In the genomic region with DNA sequence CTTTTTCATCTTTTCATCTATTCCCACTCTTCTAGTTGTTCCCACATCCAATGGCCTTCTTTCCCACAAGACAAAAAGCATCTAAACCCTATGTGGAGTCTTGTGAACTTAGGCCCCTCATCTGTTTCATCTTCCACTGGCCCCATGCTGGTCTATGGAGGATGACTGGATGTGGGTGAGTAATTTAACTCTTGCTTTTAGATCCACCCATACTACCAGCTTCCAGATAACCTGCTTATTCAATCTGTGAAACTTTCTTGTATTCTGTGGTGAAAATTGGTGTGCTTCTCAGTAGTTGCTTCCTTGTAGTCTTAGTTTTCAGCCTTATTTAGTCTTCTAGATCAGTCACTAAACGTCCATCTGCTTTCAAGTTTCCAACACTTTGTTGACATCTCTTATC, we compare ENCODE assay signal across 8 cellular contexts.
"Had no signal": no experiment of that assay in that cellular context is flagged by ENCODE, and none has a peak within 500 bp of the region (broad histone marks: within the 10 kb centered on the region; RNA-seq: fewer than 3 reads in every experiment).

No MANE protein-coding gene starts in this region.

- ATAC-seq: GM12878 had no signal

- FAIRE-seq: G401.6, GM12878, GM12891, GM12892, GM18507, GM19239 had no signal

- DNase-seq: GDM1, GF-D8 had no signal
